12 cellular contexts compared by ENCODE assay signal in genomic region chr17:44683303-44683702, GRCh38. TPM values are rescaled to one million over a fixed set of nuclear protein-coding genes. Genes with fewer than 3 reads are reported as not detected.
DNase-seq lines count a peak whose midpoint lies in the region; ATAC-seq lines count a peak whose summit lies in the region.
"Not testable (repeated sequence)": the region's sequence is repeated elsewhere in the genome, so short reads cannot be mapped to it uniquely, and the experiment has no call there.
"Had no signal": no experiment of that assay in that cellular context is flagged by ENCODE, and none has a peak within 500 bp of the region (broad histone marks: within the 10 kb centered on the region; RNA-seq: fewer than 3 reads in every experiment).

No MANE protein-coding gene starts in this region.

- H3K9me3 ChIP-seq in BLaER1 treated with 17β-estradiol and CSF1 and Interleukin-3, amounts not matched to agents 10 nM and 100 nM (replicated peaks in 1 of 11) = not testable (repeated sequence)

- peaks cover 0 to 18% (median 0%) of the 10 kb centered on the region in 11 experiments; a peak in 3 of 22 replicates for H4K20me1 ChIP-seq in BLaER1 treated with 17β-estradiol and CSF1 and Interleukin-3, amounts not matched to agents 10 nM and 100 nM

- H3K9me3 Mint-ChIP-seq in activated CD4-positive, alpha-beta T cell treated with anti-CD3 and anti-CD28 coated beads, Interleukin-2, amount 10 ng/mL, durations not matched to agents 24 days and 14 days; activated T-helper 17 cell treated with anti-CD3 and anti-CD28 coated beads, Interleukin-2, amount 50 U/mL, for 72 hours; dendritic cell treated with granulocyte-macrophage colony-stimulating factor and Interleukin-4, amounts not matched to agents 40 ng/mL and 50 ng/mL, for 4 days: not testable (repeated sequence)

- not testable (repeated sequence) for H3K27me3 ChIP-seq in BLaER1 treated with 17β-estradiol and CSF1 and Interleukin-3, amounts not matched to agents 10 nM and 100 nM

- peak overlapping the region in 6 of 11 experiments; percentile 8 to 62 (median 24); a peak in 7 of 22 replicates for H3K9ac ChIP-seq in BLaER1 treated with 17β-estradiol and CSF1 and Interleukin-3, amounts not matched to agents 10 nM and 100 nM

- H3K4me3 Mint-ChIP-seq in activated CD4-positive, alpha-beta T cell treated with anti-CD3 and anti-CD28 coated beads, Interleukin-2, amount 10 ng/mL, durations not matched to agents 24 days and 14 days; activated T-helper 17 cell treated with anti-CD3 and anti-CD28 coated beads, Interleukin-2, amount 50 U/mL, for 72 hours; dendritic cell treated with granulocyte-macrophage colony-stimulating factor and Interleukin-4, amounts not matched to agents 40 ng/mL and 50 ng/mL, for 4 days: not testable (repeated sequence)

- H3K27ac ChIP-seq in BLaER1 treated with 17β-estradiol and CSF1 and Interleukin-3, amounts not matched to agents 10 nM and 100 nM = peak overlapping the region in 6 of 11 experiments; percentile 23 to 78 (median 70); a peak in 11 of 22 replicates

- intact Hi-C loops in activated CD4-positive, alpha-beta T cell treated with anti-CD3 and anti-CD28 coated beads, Interleukin-2, amount 10 ng/mL, durations not matched to agents 24 days and 14 days (cut with micrococcal nuclease); dendritic cell treated with granulocyte-macrophage colony-stimulating factor and Interleukin-4, amounts not matched to agents 40 ng/mL and 50 ng/mL, for 4 days (cut with micrococcal nuclease): not testable (repeated sequence)

- peaks cover 58 to 99% (median 90%) of the 10 kb centered on the region in 11 experiments for H3K36me3 ChIP-seq in BLaER1 treated with 17β-estradiol and CSF1 and Interleukin-3, amounts not matched to agents 10 nM and 100 nM

- H3K4me2 ChIP-seq in BLaER1 treated with 17β-estradiol and CSF1 and Interleukin-3, amounts not matched to agents 10 nM and 100 nM = peak overlapping the region in 5 of 11 experiments; percentile 27 to 58 (median 51); a peak in 9 of 22 replicates

- in situ Hi-C loops in KBM-7 (cut with MboI; ENCODE audit: low pct_unique_long_range_greater_than_20kb, low sequenced_read_pairs) = not testable (repeated sequence)

- H3K36me3 Mint-ChIP-seq in activated CD4-positive, alpha-beta T cell treated with anti-CD3 and anti-CD28 coated beads, Interleukin-2, amount 10 ng/mL, durations not matched to agents 24 days and 14 days (ENCODE audit: low read depth) = peaks cover 44% of the 10 kb centered on the region
- peaks cover 87% of the 10 kb centered on the region for H3K36me3 Mint-ChIP-seq in activated T-helper 17 cell treated with anti-CD3 and anti-CD28 coated beads, Interleukin-2, amount 50 U/mL, for 72 hours (ENCODE audit: low read depth)
- peaks cover 85% of the 10 kb centered on the region for H3K36me3 Mint-ChIP-seq in dendritic cell treated with granulocyte-macrophage colony-stimulating factor and Interleukin-4, amounts not matched to agents 40 ng/mL and 50 ng/mL, for 4 days (ENCODE audit: low read depth)

- peaks cover 4 to 24% (median 13%) of the 10 kb centered on the region in 10 experiments for H3K4me1 ChIP-seq in BLaER1 treated with 17β-estradiol and CSF1 and Interleukin-3, amounts not matched to agents 10 nM and 100 nM

- DNase-seq in KBM-7 = peak; percentile 61
- DNase-seq in NOMO-1 (lab: John Stamatoyannopoulos, UW; ENCODE audit: unreplicated experiment in 2 of 2) = peak; percentile 14 to 83
- peak; percentile 49 for DNase-seq in OCI-M1 (lab: John Stamatoyannopoulos, UW)
- peak; percentile 26 for DNase-seq in activated CD4-positive, alpha-beta T cell treated with anti-CD3 and anti-CD28 coated beads, Interleukin-2, amount 10 ng/mL, durations not matched to agents 24 days and 14 days
- DNase-seq in stimulated activated naive CD8-positive, alpha-beta T cell treated with anti-CD3 and anti-CD28 coated beads, Interleukin-15, Interleukin-2, amounts not matched to agents 100 U/mL and 50 U/mL, for 24 hours = not testable (repeated sequence)

- H3K4me1 Mint-ChIP-seq in activated CD4-positive, alpha-beta T cell treated with anti-CD3 and anti-CD28 coated beads, Interleukin-2, amount 10 ng/mL, durations not matched to agents 24 days and 14 days = peaks cover 19% of the 10 kb centered on the region
- H3K4me1 Mint-ChIP-seq in activated T-helper 17 cell treated with anti-CD3 and anti-CD28 coated beads, Interleukin-2, amount 50 U/mL, for 72 hours = peaks cover 13% of the 10 kb centered on the region
- peaks cover 13% of the 10 kb centered on the region for H3K4me1 Mint-ChIP-seq in dendritic cell treated with granulocyte-macrophage colony-stimulating factor and Interleukin-4, amounts not matched to agents 40 ng/mL and 50 ng/mL, for 4 days (ENCODE audit: low read depth)

- not testable (repeated sequence) for ATAC-seq in activated T-helper 17 cell treated with anti-CD3 and anti-CD28 coated beads, Interleukin-2, amount 50 U/mL, for 72 hours (replicated peaks)
- ATAC-seq in stimulated activated naive CD8-positive, alpha-beta T cell treated with anti-CD3 and anti-CD28 coated beads, Interleukin-15, Interleukin-2, amounts not matched to agents 100 U/mL and 50 U/mL, for 24 hours = peak; percentile 19

- H3K27ac Mint-ChIP-seq in activated CD4-positive, alpha-beta T cell treated with anti-CD3 and anti-CD28 coated beads, Interleukin-2, amount 10 ng/mL, durations not matched to agents 24 days and 14 days = peak overlapping the region; percentile 5
- H3K27ac Mint-ChIP-seq in activated T-helper 17 cell treated with anti-CD3 and anti-CD28 coated beads, Interleukin-2, amount 50 U/mL, for 72 hours = peak overlapping the region; percentile 69
- H3K27ac Mint-ChIP-seq in dendritic cell treated with granulocyte-macrophage colony-stimulating factor and Interleukin-4, amounts not matched to agents 40 ng/mL and 50 ng/mL, for 4 days = peak overlapping the region; percentile 1

- H3K4me3 ChIP-seq in BLaER1 treated with 17β-estradiol and CSF1 and Interleukin-3, amounts not matched to agents 10 nM and 100 nM = not testable (repeated sequence)

- H3K27me3 Mint-ChIP-seq in activated CD4-positive, alpha-beta T cell treated with anti-CD3 and anti-CD28 coated beads, Interleukin-2, amount 10 ng/mL, durations not matched to agents 24 days and 14 days; activated T-helper 17 cell treated with anti-CD3 and anti-CD28 coated beads, Interleukin-2, amount 50 U/mL, for 72 hours; dendritic cell treated with granulocyte-macrophage colony-stimulating factor and Interleukin-4, amounts not matched to agents 40 ng/mL and 50 ng/mL, for 4 days: not testable (repeated sequence)

RNA-seq across cellular contexts. Expression of gene CCDC43, which starts 6.3 kb away (rescaled TPM):
- 42.7 and 43.9 TPM in 2 replicates for total RNA-seq in activated CD4-positive, alpha-beta T cell treated with anti-CD3 and anti-CD28 coated beads, Interleukin-2, amount 10 ng/mL, durations not matched to agents 24 days and 14 days
- 10 to 100 TPM; 24.2 to 30.0 TPM for total RNA-seq in activated T-helper 17 cell treated with anti-CD3 and anti-CD28 coated beads, Interleukin-2, amount 50 U/mL, for 72 hours

RNA-seq across cellular contexts. Expression of gene DBF4B, which starts 25.2 kb away (rescaled TPM):
- total RNA-seq in activated CD4-positive, alpha-beta T cell treated with anti-CD3 and anti-CD28 coated beads, Interleukin-2, amount 10 ng/mL, durations not matched to agents 24 days and 14 days = 25.2 and 25.7 TPM in 2 replicates
- 10 to 100 TPM; 16.3 to 24.3 TPM for total RNA-seq in activated T-helper 17 cell treated with anti-CD3 and anti-CD28 coated beads, Interleukin-2, amount 50 U/mL, for 72 hours

RNA-seq across cellular contexts. Expression of gene MEIOC, which starts 27.0 kb away (rescaled TPM):
- total RNA-seq in activated CD4-positive, alpha-beta T cell treated with anti-CD3 and anti-CD28 coated beads, Interleukin-2, amount 10 ng/mL, durations not matched to agents 24 days and 14 days = 0.14 and 0.42 TPM in 2 replicates
- under 1 TPM in 1 of 2 donors, not detected in 1; 0.58 TPM for total RNA-seq in activated T-helper 17 cell treated with anti-CD3 and anti-CD28 coated beads, Interleukin-2, amount 50 U/mL, for 72 hours
- total RNA-seq: CD4-positive, alpha-beta memory T cell; G401; M059J; Right ventricle myocardium superior had no signal

Comparison
In these comparisons a context has a peak if more than half of its experiments do, and no peak if none do; other contexts are left out.
1. H3K27ac Mint-ChIP-seq: peak in every context shown above with its lines; median percentile 69 in activated T-helper 17 cell treated with anti-CD3 and anti-CD28 coated beads, Interleukin-2, amount 50 U/mL, for 72 hours; 5 in activated CD4-positive, alpha-beta T cell treated with anti-CD3 and anti-CD28 coated beads, Interleukin-2, amount 10 ng/mL, durations not matched to agents 24 days and 14 days; 1 in dendritic cell treated with granulocyte-macrophage colony-stimulating factor and Interleukin-4, amounts not matched to agents 40 ng/mL and 50 ng/mL, for 4 days.